In genomic region chr1:68049941-68050878, GRCh38 we compare ENCODE assay signal across 8 cellular contexts. TPM values are rescaled to one million over a fixed set of nuclear protein-coding genes. Genes with fewer than 3 reads are reported as not detected.
A peak's percentile ranks its signal among the peaks of the same experiment; 100 is the strongest.
DNase-seq lines count a peak whose midpoint lies in the region; ATAC-seq, FAIRE-seq and TF ChIP-seq lines count a peak whose summit lies in the region.

TSS of gene DIRAS3 (minus strand) at chr1:68050627. CDS start at chr1:68047297, 3,330 bp downstream.

- H3K4me3 ChIP-seq in MM.1S (ENCODE audit: low read length), result peak within 1 kb of the TSS; percentile 52
- H3K4me3 ChIP-seq in bronchial epithelial cell (ENCODE audit: low read depth, low read length), result peak within 1 kb of the TSS; percentile 36
- peak within 1 kb of the TSS; percentile 47 for H3K4me3 ChIP-seq in kidney epithelial cell (ENCODE audit: low read depth, low read length)

- ATAC-seq in HG03354 (IDR thresholded peaks at IDR 0.05; ENCODE audit: poor library complexity, severe bottlenecking, unreplicated experiment), result no peak
- no peak for ATAC-seq in GM19324 (IDR thresholded peaks at IDR 0.05; ENCODE audit: low FRiP score, unreplicated experiment)

- peak within 1 kb of the TSS; percentile 61 for H2AFZ ChIP-seq in MM.1S (ENCODE audit: low read length)

- DNase-seq in MM.1S (peak; percentile 62), bronchial epithelial cell (ENCODE audit: low read depth) (peak; percentile 29), kidney epithelial cell (ENCODE audit: low read depth) (no peak), stromal cell of bone marrow (ENCODE audit: low read depth) (peak; percentile 22), GM19239 (ENCODE audit: insufficient read length, low spot score) (no peak), cortex of kidney (lab: John Stamatoyannopoulos, UW) (no peak)

- H3K9ac ChIP-seq in MM.1S (ENCODE audit: low read length), result no peak within 1 kb of the TSS; the same call in 1 of the 2 replicates

- FAIRE-seq in bronchial epithelial cell (lab: Jason Lieb, UNC) (no peak), GM19239 (lab: Jason Lieb, UNC) (no peak)

- H3K27ac ChIP-seq in MM.1S (ENCODE audit: low read length), result peak within 1 kb of the TSS; percentile 21; the same call in 1 of the 2 replicates

- no peak for TF ChIP-seq CTCF in MM.1S (IDR thresholded peaks at IDR 0.05; ENCODE audit: low read length)
- TF ChIP-seq CTCF in bronchial epithelial cell (IDR thresholded peaks at IDR 0.05; ENCODE audit: insufficient read depth, low read length, severe bottlenecking), result no peak
- no peak for TF ChIP-seq CTCF in kidney epithelial cell (IDR thresholded peaks at IDR 0.05; ENCODE audit: insufficient read depth, low read length, poor library complexity, severe bottlenecking)

- no peaks in the 10 kb centered on the region for H3F3A ChIP-seq in MM.1S (ENCODE audit: insufficient read depth, low read length)

- H3K27me3 ChIP-seq in MM.1S (replicated peaks; ENCODE audit: insufficient read depth, low read length) (no peaks in the 10 kb centered on the region), bronchial epithelial cell (ENCODE audit: control insufficient read depth, insufficient read depth, low read length) (no peaks in the 10 kb centered on the region), kidney epithelial cell (ENCODE audit: control insufficient read depth, insufficient read depth, low read length) (no peaks in the 10 kb centered on the region)

- no peaks in the 10 kb centered on the region for H3K9me3 ChIP-seq in MM.1S (replicated peaks; ENCODE audit: insufficient read depth, low read length)

- no peaks in the 10 kb centered on the region for H3K79me2 ChIP-seq in MM.1S (ENCODE audit: low read length)

- H3K4me1 ChIP-seq in MM.1S (ENCODE audit: low read length), result no peaks in the 10 kb centered on the region

- H3K9me2 ChIP-seq in MM.1S (replicated peaks; ENCODE audit: insufficient read depth, low read length), result no peaks in the 10 kb centered on the region

- peak within 1 kb of the TSS; percentile 58 for H3K4me2 ChIP-seq in MM.1S (ENCODE audit: low read depth, low read length)

- no peaks in the 10 kb centered on the region for H3K36me3 ChIP-seq in MM.1S (replicated peaks; ENCODE audit: insufficient read depth, low read length)
- no peaks in the 10 kb centered on the region for H3K36me3 ChIP-seq in bronchial epithelial cell (ENCODE audit: control insufficient read depth, insufficient read depth, low read length)
- H3K36me3 ChIP-seq in kidney epithelial cell (ENCODE audit: control insufficient read depth, insufficient read depth, low read length), result no peaks in the 10 kb centered on the region

- no peaks in the 10 kb centered on the region for H4K20me1 ChIP-seq in MM.1S (ENCODE audit: insufficient read depth, low read length)

RNA-seq across cellular contexts. Expression of gene DIRAS3, which starts in this region (rescaled TPM):
- under 0.01 and 0.13 TPM in 2 replicates for total RNA-seq in bronchial epithelial cell
- 0.38 TPM in 1 of 2 replicates, not detected in the other for total RNA-seq in kidney epithelial cell

Comparison
In these comparisons a context has a peak if more than half of its experiments do, and no peak if none do; other contexts are left out.
1. Peak in DNase-seq and H3K4me3 ChIP-seq in bronchial epithelial cell; RNA of the gene not detected or under 1 TPM.
2. DNase-seq: peak in MM.1S (single experiment) and stromal cell of bone marrow (single experiment); none in kidney epithelial cell (single experiment), GM19239 (single experiment) and cortex of kidney (single experiment).
3. Peak in every context shown above with its lines, with median percentiles within 50 percentile points of each other: H3K4me3 ChIP-seq.